In the genomic region with DNA sequence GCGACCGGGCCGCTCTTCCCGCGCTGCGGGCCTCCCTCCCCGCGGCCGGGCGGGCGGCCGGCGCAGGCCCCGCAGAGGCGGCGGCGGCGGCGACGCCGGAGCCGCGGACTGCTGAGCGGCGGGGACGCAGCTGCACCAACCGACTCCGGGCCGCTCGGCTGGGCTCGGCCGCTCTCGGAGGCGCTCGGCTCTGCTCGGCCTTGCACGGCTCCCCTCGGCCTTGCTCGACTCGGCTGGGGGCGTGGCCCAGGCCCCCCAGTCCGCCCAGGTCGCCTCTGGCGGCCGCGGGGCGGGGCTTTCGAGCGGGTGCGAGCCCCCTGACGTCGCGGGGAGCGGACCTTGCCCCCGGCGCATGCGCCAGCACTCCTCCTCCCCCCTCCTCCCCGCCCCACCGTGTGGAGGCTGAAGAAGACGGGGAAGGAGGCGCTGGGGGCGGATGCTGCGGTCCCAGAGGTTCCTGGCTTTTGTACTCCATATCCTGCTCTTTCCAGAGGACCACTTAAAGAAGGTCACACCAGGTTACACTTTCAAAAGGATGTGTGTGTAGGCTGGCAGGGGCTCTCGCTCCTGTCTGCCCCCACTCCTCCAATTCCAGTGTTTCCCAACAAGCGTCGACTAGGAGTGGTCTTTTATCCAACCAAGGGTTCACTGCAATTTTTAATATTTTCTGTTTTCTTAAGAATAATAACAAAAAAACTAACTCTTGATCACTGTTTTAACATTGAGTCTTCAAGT, we compare ENCODE assay signal across 8 cellular contexts.
DNase-seq lines count a peak whose midpoint lies in the region; ATAC-seq and TF ChIP-seq lines count a peak whose summit lies in the region.

A gene with protein sequence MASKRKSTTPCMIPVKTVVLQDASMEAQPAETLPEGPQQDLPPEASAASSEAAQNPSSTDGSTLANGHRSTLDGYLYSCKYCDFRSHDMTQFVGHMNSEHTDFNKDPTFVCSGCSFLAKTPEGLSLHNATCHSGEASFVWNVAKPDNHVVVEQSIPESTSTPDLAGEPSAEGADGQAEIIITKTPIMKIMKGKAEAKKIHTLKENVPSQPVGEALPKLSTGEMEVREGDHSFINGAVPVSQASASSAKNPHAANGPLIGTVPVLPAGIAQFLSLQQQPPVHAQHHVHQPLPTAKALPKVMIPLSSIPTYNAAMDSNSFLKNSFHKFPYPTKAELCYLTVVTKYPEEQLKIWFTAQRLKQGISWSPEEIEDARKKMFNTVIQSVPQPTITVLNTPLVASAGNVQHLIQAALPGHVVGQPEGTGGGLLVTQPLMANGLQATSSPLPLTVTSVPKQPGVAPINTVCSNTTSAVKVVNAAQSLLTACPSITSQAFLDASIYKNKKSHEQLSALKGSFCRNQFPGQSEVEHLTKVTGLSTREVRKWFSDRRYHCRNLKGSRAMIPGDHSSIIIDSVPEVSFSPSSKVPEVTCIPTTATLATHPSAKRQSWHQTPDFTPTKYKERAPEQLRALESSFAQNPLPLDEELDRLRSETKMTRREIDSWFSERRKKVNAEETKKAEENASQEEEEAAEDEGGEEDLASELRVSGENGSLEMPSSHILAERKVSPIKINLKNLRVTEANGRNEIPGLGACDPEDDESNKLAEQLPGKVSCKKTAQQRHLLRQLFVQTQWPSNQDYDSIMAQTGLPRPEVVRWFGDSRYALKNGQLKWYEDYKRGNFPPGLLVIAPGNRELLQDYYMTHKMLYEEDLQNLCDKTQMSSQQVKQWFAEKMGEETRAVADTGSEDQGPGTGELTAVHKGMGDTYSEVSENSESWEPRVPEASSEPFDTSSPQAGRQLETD (minus strand): TSS at position 196 of the 735 bp plus-strand sequence. CDS start 112,815 bp downstream, outside the sequence.

- H3K27ac ChIP-seq in MM.1S (ENCODE audit: low read length) = peak within 1 kb of the TSS; percentile 14; the same call in 1 of the 2 replicates

- H3K36me3 ChIP-seq in ES-I3 (ENCODE audit: insufficient read depth, low read length) (no peaks in the 10 kb centered on the region), MM.1S (replicated peaks; ENCODE audit: insufficient read depth, low read length) (no peaks in the 10 kb centered on the region)

- H2AFZ ChIP-seq in MM.1S (ENCODE audit: low read length) = peak within 1 kb of the TSS; percentile 96

- H3K4me2 ChIP-seq in MM.1S (ENCODE audit: low read depth, low read length) = peak within 1 kb of the TSS; percentile 98

- H3K27ac Mint-ChIP-seq in nephron progenitor cell = peak within 1 kb of the TSS; percentile 62
- H3K27ac Mint-ChIP-seq in stimulated activated naive CD8-positive, alpha-beta T cell treated with anti-CD3 and anti-CD28 coated beads, Interleukin-15, amount 100 ng/mL, for 72 hours = peak within 1 kb of the TSS; percentile 92 to 94

- peaks cover 7% of the 10 kb centered on the region for H3K4me1 ChIP-seq in ES-I3 (ENCODE audit: insufficient read depth, low read length)
- H3K4me1 ChIP-seq in MM.1S (ENCODE audit: low read length) = peaks cover 12% of the 10 kb centered on the region; the same call in 1 of the 2 replicates

- H4K20me1 ChIP-seq in MM.1S (ENCODE audit: insufficient read depth, low read length) = no peaks in the 10 kb centered on the region

- H3K4me3 ChIP-seq in MM.1S (ENCODE audit: low read length) = peak within 1 kb of the TSS; percentile 95

- H3K36me3 Mint-ChIP-seq in nephron progenitor cell (ENCODE audit: low read depth) = no peaks in the 10 kb centered on the region

- ATAC-seq in stimulated activated naive CD8-positive, alpha-beta T cell treated with anti-CD3 and anti-CD28 coated beads, Interleukin-15, amount 100 ng/mL, for 72 hours = peak; percentile 99

- H3K9ac ChIP-seq in ES-I3 (ENCODE audit: low read depth, low read length) (peak within 1 kb of the TSS; percentile 70), MM.1S (ENCODE audit: low read length) (peak within 1 kb of the TSS; percentile 75)

- no peaks in the 10 kb centered on the region for H3K27me3 ChIP-seq in MM.1S (replicated peaks; ENCODE audit: insufficient read depth, low read length)

- H3K4me1 Mint-ChIP-seq in nephron progenitor cell = peaks cover 13% of the 10 kb centered on the region
- peaks cover 42% of the 10 kb centered on the region for H3K4me1 Mint-ChIP-seq in stimulated activated naive CD8-positive, alpha-beta T cell treated with anti-CD3 and anti-CD28 coated beads, Interleukin-15, amount 100 ng/mL, for 72 hours

- H3K9me3 ChIP-seq in ES-I3 (ENCODE audit: control insufficient read depth, insufficient read depth, low read length) = no peaks in the 10 kb centered on the region
- H3K9me3 ChIP-seq in MM.1S (replicated peaks; ENCODE audit: insufficient read depth, low read length) = no peaks in the 10 kb centered on the region

- H3K27me3 Mint-ChIP-seq in nephron progenitor cell (ENCODE audit: low read depth, poor library complexity) = peaks cover 11% of the 10 kb centered on the region
- H3K27me3 Mint-ChIP-seq in stimulated activated naive CD8-positive, alpha-beta T cell treated with anti-CD3 and anti-CD28 coated beads, Interleukin-15, amount 100 ng/mL, for 72 hours = peaks cover 7% of the 10 kb centered on the region

- H3K9me3 Mint-ChIP-seq in nephron progenitor cell = no peaks in the 10 kb centered on the region
- no peaks in the 10 kb centered on the region for H3K9me3 Mint-ChIP-seq in stimulated activated naive CD8-positive, alpha-beta T cell treated with anti-CD3 and anti-CD28 coated beads, Interleukin-15, amount 100 ng/mL, for 72 hours

- H3K79me2 ChIP-seq in MM.1S (ENCODE audit: low read length) = peaks cover 27% of the 10 kb centered on the region

- no peaks in the 10 kb centered on the region for H3F3A ChIP-seq in MM.1S (ENCODE audit: insufficient read depth, low read length)

- peak; percentile 95 for DNase-seq in HCEC 1CT
- DNase-seq in MM.1S = peak; percentile 98
- DNase-seq in SHP77 treated with DMSO at 0.1 percent for 48 hours (lab: John Stamatoyannopoulos, UW) = peak; percentile 78
- DNase-seq in activated gamma-delta T cell (lab: John Stamatoyannopoulos, UW) = peak; percentile 97
- peak; percentile 95 for DNase-seq in fibroblast of the conjunctiva (ENCODE audit: low read depth)
- DNase-seq in nephron progenitor cell = peak; percentile 99
- DNase-seq in stimulated activated naive CD8-positive, alpha-beta T cell treated with anti-CD3 and anti-CD28 coated beads, Interleukin-15, amount 100 ng/mL, for 72 hours = peak; percentile 97

- H3K9me2 ChIP-seq in MM.1S (replicated peaks; ENCODE audit: insufficient read depth, low read length) = no peaks in the 10 kb centered on the region

- peak within 1 kb of the TSS; percentile 87 for H3K4me3 Mint-ChIP-seq in nephron progenitor cell
- H3K4me3 Mint-ChIP-seq in stimulated activated naive CD8-positive, alpha-beta T cell treated with anti-CD3 and anti-CD28 coated beads, Interleukin-15, amount 100 ng/mL, for 72 hours = peak within 1 kb of the TSS; percentile 92

- no peak for TF ChIP-seq CTCF in MM.1S (IDR thresholded peaks at IDR 0.05; ENCODE audit: low read length)
- no peak for TF ChIP-seq CTCF in nephron progenitor cell (IDR thresholded peaks at IDR 0.05)

Comparison
In these comparisons a context has a peak if more than half of its experiments do, and no peak if none do; other contexts are left out.
1. Peak in every context shown above with its lines: DNase-seq, ATAC-seq, H3K4me3 ChIP-seq and H3K27ac ChIP-seq.